Comparison of ENCODE assay signal across 11 cellular contexts in the genomic region with DNA sequence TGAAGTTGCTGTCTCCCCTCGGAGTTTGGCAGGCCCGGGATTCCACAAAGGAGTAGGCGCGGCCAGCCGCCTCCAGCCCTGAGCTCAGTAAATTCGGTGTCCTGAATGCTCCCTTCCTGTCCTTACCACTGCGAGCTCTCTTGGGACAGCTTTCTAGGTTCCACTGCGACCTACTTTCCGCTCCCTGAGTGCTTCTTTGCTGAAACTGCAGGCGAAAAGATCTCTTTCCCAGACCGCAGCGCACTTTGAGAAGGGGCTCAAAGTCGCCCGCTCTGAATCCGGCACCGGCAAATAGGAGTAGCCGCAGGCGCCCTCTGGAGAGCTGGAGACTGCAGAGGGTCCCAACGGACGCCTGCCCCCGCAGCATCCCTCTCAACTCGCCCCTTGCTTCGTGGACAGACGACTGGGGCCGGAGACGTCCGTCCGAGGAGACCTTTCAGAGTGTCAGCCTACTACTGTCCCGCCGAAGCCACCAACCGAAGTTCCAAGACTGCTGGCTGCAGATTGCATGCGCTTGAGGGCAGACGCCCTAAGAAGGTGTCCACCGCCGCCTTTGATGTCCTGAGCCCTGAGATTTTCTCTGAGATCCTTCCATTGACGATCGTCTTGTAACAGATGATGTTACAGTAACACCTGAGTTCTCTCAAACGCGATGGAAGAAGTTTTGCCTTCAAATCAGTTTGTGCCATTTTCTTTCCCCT.
DNase-seq lines count a peak whose midpoint lies in the region; ATAC-seq and TF ChIP-seq lines count a peak whose summit lies in the region.
"Had no signal": no experiment of that assay in that cellular context is flagged by ENCODE, and none has a peak within 500 bp of the region (broad histone marks: within the 10 kb centered on the region; RNA-seq: fewer than 3 reads in every experiment).

No MANE protein-coding gene starts in this region.

- peak overlapping the region; percentile 11 for H3K4me3 Mint-ChIP-seq in dendritic cell treated with granulocyte-macrophage colony-stimulating factor and Interleukin-4, amounts not matched to agents 40 ng/mL and 50 ng/mL, for 4 days
- peak overlapping the region; percentile 13 to 73 for H3K4me3 Mint-ChIP-seq in stimulated activated naive B cell treated with anti-CD40 and anti-IgM and Interleukin-4, amounts not matched to agents 10 μg/mL and 1 μg/mL and 100 μg/mL, for 72 hours
- no peak overlapping the region for H3K4me3 Mint-ChIP-seq in stimulated activated naive CD8-positive, alpha-beta T cell treated with anti-CD3 and anti-CD28 coated beads, Interleukin-15, amount 100 ng/mL, for 72 hours

- DNase-seq in kidney epithelial cell (ENCODE audit: low read depth) (no peak), G401 (ENCODE audit: low spot score) (no peak), posterior vena cava (ENCODE audit: low spot score) (no peak)
- no peak for DNase-seq in stimulated activated naive B cell treated with anti-CD40 and anti-IgM and Interleukin-4, amounts not matched to agents 10 μg/mL and 1 μg/mL and 100 μg/mL, for 72 hours
- no peak for DNase-seq in stimulated activated naive CD8-positive, alpha-beta T cell treated with anti-CD3 and anti-CD28 coated beads, Interleukin-15, amount 100 ng/mL, for 72 hours
- DNase-seq: activated CD4-positive, alpha-beta T cell treated with anti-CD3 and anti-CD28 coated beads, Interleukin-2, amount 50 U/mL, for 1 hour; NCI-H1105 treated with DMSO at 0.1 percent for 48 hours had no signal

- H3K27ac Mint-ChIP-seq in dendritic cell treated with granulocyte-macrophage colony-stimulating factor and Interleukin-4, amounts not matched to agents 40 ng/mL and 50 ng/mL, for 4 days, result no peak overlapping the region
- no peak overlapping the region for H3K27ac Mint-ChIP-seq in stimulated activated naive B cell treated with anti-CD40 and anti-IgM and Interleukin-4, amounts not matched to agents 10 μg/mL and 1 μg/mL and 100 μg/mL, for 72 hours
- H3K27ac Mint-ChIP-seq in stimulated activated naive CD8-positive, alpha-beta T cell treated with anti-CD3 and anti-CD28 coated beads, Interleukin-15, amount 100 ng/mL, for 72 hours, result no peak overlapping the region

- in situ Hi-C loops in G401 (cut with HindIII; ENCODE audit: low sequenced_read_pairs), result no loop called here

- no peaks in the 10 kb centered on the region for H3K36me3 Mint-ChIP-seq in dendritic cell treated with granulocyte-macrophage colony-stimulating factor and Interleukin-4, amounts not matched to agents 40 ng/mL and 50 ng/mL, for 4 days (ENCODE audit: low read depth)
- H3K36me3 Mint-ChIP-seq in stimulated activated naive B cell treated with anti-CD40 and anti-IgM and Interleukin-4, amounts not matched to agents 10 μg/mL and 1 μg/mL and 100 μg/mL, for 72 hours, result no peaks in the 10 kb centered on the region

- peak overlapping the region; percentile 25; the same call in 1 of the 2 replicates for H3K4me3 ChIP-seq in HUES6 (ENCODE audit: low read depth, low read length)
- peak overlapping the region; percentile 10 for H3K4me3 ChIP-seq in kidney epithelial cell (ENCODE audit: low read depth, low read length)
- H3K4me3 ChIP-seq: SK-N-MC, upper lobe of left lung had no signal

- H3K27me3 ChIP-seq in HUES6 (ENCODE audit: control insufficient read depth, insufficient read depth, low read length) (no peaks in the 10 kb centered on the region; the same call in 1 of the 2 replicates), kidney epithelial cell (ENCODE audit: control insufficient read depth, insufficient read depth, low read length) (peaks cover 5% of the 10 kb centered on the region)

- no peaks in the 10 kb centered on the region for H3K36me3 ChIP-seq in HUES6 (ENCODE audit: control insufficient read depth, insufficient read depth, low read length)
- no peaks in the 10 kb centered on the region for H3K36me3 ChIP-seq in kidney epithelial cell (ENCODE audit: control insufficient read depth, insufficient read depth, low read length)
- H3K36me3 ChIP-seq: upper lobe of left lung had no signal

- peaks cover 26% of the 10 kb centered on the region for H3K27me3 Mint-ChIP-seq in dendritic cell treated with granulocyte-macrophage colony-stimulating factor and Interleukin-4, amounts not matched to agents 40 ng/mL and 50 ng/mL, for 4 days
- peaks cover 0 to 31% of the 10 kb centered on the region in 2 donors for H3K27me3 Mint-ChIP-seq in stimulated activated naive B cell treated with anti-CD40 and anti-IgM and Interleukin-4, amounts not matched to agents 10 μg/mL and 1 μg/mL and 100 μg/mL, for 72 hours
- no peaks in the 10 kb centered on the region for H3K27me3 Mint-ChIP-seq in stimulated activated naive CD8-positive, alpha-beta T cell treated with anti-CD3 and anti-CD28 coated beads, Interleukin-15, amount 100 ng/mL, for 72 hours

- no peaks in the 10 kb centered on the region for H3K4me1 ChIP-seq in HUES6 (ENCODE audit: control insufficient read depth, insufficient read depth, low read length)

- TF ChIP-seq CTCF in kidney epithelial cell (IDR thresholded peaks at IDR 0.05; ENCODE audit: insufficient read depth, low read length, poor library complexity, severe bottlenecking), result no peak

- H3K9me3 Mint-ChIP-seq in dendritic cell treated with granulocyte-macrophage colony-stimulating factor and Interleukin-4, amounts not matched to agents 40 ng/mL and 50 ng/mL, for 4 days, result no peaks in the 10 kb centered on the region
- no peaks in the 10 kb centered on the region for H3K9me3 Mint-ChIP-seq in stimulated activated naive B cell treated with anti-CD40 and anti-IgM and Interleukin-4, amounts not matched to agents 10 μg/mL and 1 μg/mL and 100 μg/mL, for 72 hours
- H3K9me3 Mint-ChIP-seq in stimulated activated naive CD8-positive, alpha-beta T cell treated with anti-CD3 and anti-CD28 coated beads, Interleukin-15, amount 100 ng/mL, for 72 hours, result no peaks in the 10 kb centered on the region

- peaks cover 13% of the 10 kb centered on the region for H3K4me1 Mint-ChIP-seq in dendritic cell treated with granulocyte-macrophage colony-stimulating factor and Interleukin-4, amounts not matched to agents 40 ng/mL and 50 ng/mL, for 4 days (ENCODE audit: low read depth)
- H3K4me1 Mint-ChIP-seq in stimulated activated naive B cell treated with anti-CD40 and anti-IgM and Interleukin-4, amounts not matched to agents 10 μg/mL and 1 μg/mL and 100 μg/mL, for 72 hours, result peaks cover 3 to 17% of the 10 kb centered on the region in 2 donors
- H3K4me1 Mint-ChIP-seq in stimulated activated naive CD8-positive, alpha-beta T cell treated with anti-CD3 and anti-CD28 coated beads, Interleukin-15, amount 100 ng/mL, for 72 hours, result peaks cover 19% of the 10 kb centered on the region

- H3K9ac ChIP-seq in HUES6 (ENCODE audit: low read length), result no peak overlapping the region

- ATAC-seq in stimulated activated naive B cell treated with anti-CD40 and anti-IgM and Interleukin-4, amounts not matched to agents 10 μg/mL and 1 μg/mL and 100 μg/mL, for 72 hours (replicated peaks), result no peak
- no peak for ATAC-seq in stimulated activated naive CD8-positive, alpha-beta T cell treated with anti-CD3 and anti-CD28 coated beads, Interleukin-15, amount 100 ng/mL, for 72 hours

- H3K27ac ChIP-seq in HUES6 (ENCODE audit: low read depth, low read length), result no peak overlapping the region
- H3K27ac ChIP-seq: SK-N-MC, upper lobe of left lung had no signal

- H3K9me3 ChIP-seq in HUES6 (ENCODE audit: control insufficient read depth, insufficient read depth, low read depth, low read length), result no peaks in the 10 kb centered on the region
- H3K9me3 ChIP-seq: upper lobe of left lung had no signal

- intact Hi-C loops in dendritic cell treated with granulocyte-macrophage colony-stimulating factor and Interleukin-4, amounts not matched to agents 40 ng/mL and 50 ng/mL, for 4 days (cut with micrococcal nuclease), result no loop called here
- intact Hi-C loops in posterior vena cava (cut with DNase I), result no loop called here

Comparison
In these comparisons a context has a peak if more than half of its experiments do, and no peak if none do; other contexts are left out.
1. H3K4me3 Mint-ChIP-seq: peak in dendritic cell treated with granulocyte-macrophage colony-stimulating factor and Interleukin-4, amounts not matched to agents 40 ng/mL and 50 ng/mL, for 4 days (single experiment) and stimulated activated naive B cell treated with anti-CD40 and anti-IgM and Interleukin-4, amounts not matched to agents 10 μg/mL and 1 μg/mL and 100 μg/mL, for 72 hours (2 of 2); none in stimulated activated naive CD8-positive, alpha-beta T cell treated with anti-CD3 and anti-CD28 coated beads, Interleukin-15, amount 100 ng/mL, for 72 hours (0 of 2).